ENCODE assay signal across 14 cellular contexts in genomic region chr1:58549231-58549958, GRCh38. TPM values are rescaled to one million over a fixed set of nuclear protein-coding genes. Genes with fewer than 3 reads are reported as not detected.
"Had no signal": no experiment of that assay in that cellular context is flagged by ENCODE, and none has a peak within 500 bp of the region (broad histone marks: within the 10 kb centered on the region; RNA-seq: fewer than 3 reads in every experiment).

No MANE protein-coding gene starts in this region.

- H3K27me3 ChIP-seq: breast epithelium, neutrophil, suprapubic skin, upper lobe of right lung had no signal

- H3K9me3 ChIP-seq: breast epithelium, neutrophil, suprapubic skin, upper lobe of right lung had no signal

- H3K27me3 Mint-ChIP-seq: activated naive CD8-positive, alpha-beta T cell had no signal

- ATAC-seq: activated CD4-positive, CD25-positive, alpha-beta regulatory T cell treated with anti-CD3 and anti-CD28 coated beads, Interleukin-2, amount 50 U/mL, for 24 hours; upper lobe of right lung had no signal

- H3K4me1 ChIP-seq: breast epithelium had no signal

- H3K4me3 Mint-ChIP-seq: activated naive CD8-positive, alpha-beta T cell; activated T-cell treated with anti-CD3 and anti-CD28 coated beads, Interleukin-2, amount 50 U/mL, for 24 hours had no signal

- H3K27ac Mint-ChIP-seq: activated naive CD8-positive, alpha-beta T cell; activated T-cell treated with anti-CD3 and anti-CD28 coated beads, Interleukin-2, amount 50 U/mL, for 24 hours had no signal

- DNase-seq: activated effector memory CD4-positive, alpha-beta T cell treated with anti-CD3 and anti-CD28 coated beads, Interleukin-2, amount 50 U/mL, for 16 hours; activated T-cell treated with anti-CD3 and anti-CD28 coated beads, Interleukin-2, amount 50 U/mL, for 24 hours; dermis blood vessel endothelial cell; hippocampal formation; posterior cingulate gyrus; stimulated activated CD4-positive, alpha-beta T cell treated with anti-CD3 and anti-CD28 coated beads, Interleukin-12 subunit alpha, Interleukin-12 subunit beta, amount 100 ng/mL, for 4 hours; stimulated activated naive CD4-positive, alpha-beta T cell treated with Interleukin-2 at 50 U/mL for 16 hours; upper lobe of right lung had no signal

- H3K9me3 Mint-ChIP-seq: activated T-cell treated with anti-CD3 and anti-CD28 coated beads, Interleukin-2, amount 50 U/mL, for 24 hours had no signal

- H3K4me3 ChIP-seq: breast epithelium, suprapubic skin, upper lobe of right lung had no signal

- H3K36me3 ChIP-seq: breast epithelium, neutrophil, suprapubic skin, upper lobe of right lung had no signal

- H3K36me3 Mint-ChIP-seq: activated naive CD8-positive, alpha-beta T cell had no signal

- H3K27ac ChIP-seq: breast epithelium, neutrophil, suprapubic skin, upper lobe of right lung had no signal

RNA-seq across cellular contexts. Expression of gene TACSTD2, which starts 27.7 kb away (rescaled TPM):
- total RNA-seq: T-helper 1 cell treated with Interleukin-12 subunit alpha and Interleukin-12 subunit beta and Interleukin-4 antibody, amounts not matched to agents 30 ng/mL and 1 ng/mL, for 36 hours had no signal
